Comparison of ENCODE assay signal across 17 cellular contexts in genomic region chr11:18299724-18300123, GRCh38. TPM values are rescaled to one million over a fixed set of nuclear protein-coding genes. Genes with fewer than 3 reads are reported as not detected.
A peak's percentile ranks its signal among the peaks of the same experiment; 100 is the strongest.
DNase-seq lines count a peak whose midpoint lies in the region; ATAC-seq and TF ChIP-seq lines count a peak whose summit lies in the region.
"Had no signal": no experiment of that assay in that cellular context is flagged by ENCODE, and none has a peak within 500 bp of the region (broad histone marks: within the 10 kb centered on the region; RNA-seq: fewer than 3 reads in every experiment).

No MANE protein-coding gene starts in this region.

- H3K36me3 ChIP-seq in left lung: peaks cover 0 to 97% of the 10 kb centered on the region in 2 donors

- no peaks in the 10 kb centered on the region for H3K27me3 Mint-ChIP-seq in activated CD4-positive, alpha-beta T cell treated with anti-CD3 and anti-CD28 coated beads, Interleukin-2, amount 10 ng/mL, durations not matched to agents 24 days and 14 days

- peaks cover 8% of the 10 kb centered on the region for H3K4me1 Mint-ChIP-seq in activated CD4-positive, alpha-beta T cell treated with anti-CD3 and anti-CD28 coated beads, Interleukin-2, amount 10 ng/mL, durations not matched to agents 24 days and 14 days

- H3K27ac ChIP-seq in left lung: peak overlapping the region in 1 of 2 donors; percentile 43
- H3K27ac ChIP-seq: GM23248 had no signal

- no peak for TF ChIP-seq CTCF in left lung (IDR thresholded peaks at IDR 0.05)

- no peaks in the 10 kb centered on the region for H3K9me3 ChIP-seq in left lung

- ATAC-seq in left lung (peak; percentile 15), HG03280 (IDR thresholded peaks at IDR 0.05; ENCODE audit: unreplicated experiment) (no peak)
- ATAC-seq: CD8-positive, alpha-beta T cell had no signal

- H3K27ac Mint-ChIP-seq in activated CD4-positive, alpha-beta T cell treated with anti-CD3 and anti-CD28 coated beads, Interleukin-2, amount 10 ng/mL, durations not matched to agents 24 days and 14 days: peak overlapping the region; percentile 22
- H3K27ac Mint-ChIP-seq: CD8-positive, alpha-beta T cell had no signal

- intact Hi-C loops in activated CD4-positive, alpha-beta T cell treated with anti-CD3 and anti-CD28 coated beads, Interleukin-2, amount 10 ng/mL, durations not matched to agents 24 days and 14 days (cut with micrococcal nuclease): no loop called here
- intact Hi-C loops in left lung (cut with DNase I): no loop called here

- H3K27me3 ChIP-seq in left lung: no peaks in the 10 kb centered on the region

- H3K36me3 Mint-ChIP-seq in activated CD4-positive, alpha-beta T cell treated with anti-CD3 and anti-CD28 coated beads, Interleukin-2, amount 10 ng/mL, durations not matched to agents 24 days and 14 days (ENCODE audit: low read depth): peaks cover 66% of the 10 kb centered on the region

- H3K9me3 Mint-ChIP-seq in activated CD4-positive, alpha-beta T cell treated with anti-CD3 and anti-CD28 coated beads, Interleukin-2, amount 10 ng/mL, durations not matched to agents 24 days and 14 days: no peaks in the 10 kb centered on the region
- H3K9me3 Mint-ChIP-seq: CD8-positive, alpha-beta T cell had no signal

- H3K4me3 Mint-ChIP-seq in activated CD4-positive, alpha-beta T cell treated with anti-CD3 and anti-CD28 coated beads, Interleukin-2, amount 10 ng/mL, durations not matched to agents 24 days and 14 days: no peak overlapping the region
- H3K4me3 Mint-ChIP-seq: CD8-positive, alpha-beta T cell had no signal

- no peak for DNase-seq in activated CD4-positive, alpha-beta T cell treated with anti-CD3 and anti-CD28 coated beads, Interleukin-2, amount 10 ng/mL, durations not matched to agents 24 days and 14 days
- no peak for DNase-seq in activated CD4-positive, alpha-beta T cell treated with anti-CD3 and anti-CD28 coated beads, Interleukin-2, amount 50 U/mL, for 48 hours
- DNase-seq in MV-4-11 (lab: John Stamatoyannopoulos, UW): peak; percentile 8
- DNase-seq in left lung: no peak
- DNase-seq in SK-N-DZ (ENCODE audit: low spot score): no peak
- no peak for DNase-seq in SW480 (ENCODE audit: low spot score)
- DNase-seq: 8988T; AML-193; C1 segment of cervical spinal cord; CD8-positive, alpha-beta T cell; COR-L47; DMS153; DMS79 treated with DMSO at 0.1 percent for 48 hours; EL; GM23248; H7 had no signal

- H3K4me1 ChIP-seq in left lung: no peaks in the 10 kb centered on the region

- H3K4me3 ChIP-seq in left lung: no peak overlapping the region
- H3K4me3 ChIP-seq: GM23248 had no signal

RNA-seq across cellular contexts. Expression of gene HPS5, which starts 22.2 kb away (rescaled TPM):
- 20.5 and 24.5 TPM in 2 replicates for total RNA-seq in activated CD4-positive, alpha-beta T cell treated with anti-CD3 and anti-CD28 coated beads, Interleukin-2, amount 10 ng/mL, durations not matched to agents 24 days and 14 days
- 10 to 100 TPM; 23.8 to 25.3 TPM for total RNA-seq in left lung
- polyA plus RNA-seq in SK-N-DZ (2014; cell fraction: cytosol; rRNA removed): 23.0 and 24.0 TPM in 2 replicates
- polyA plus RNA-seq in SK-N-DZ (2014; cell fraction: nucleus; rRNA removed): 19.7 and 72.2 TPM in 2 replicates

RNA-seq across cellular contexts. Expression of gene GTF2H1, which starts 22.6 kb away (rescaled TPM):
- total RNA-seq in activated CD4-positive, alpha-beta T cell treated with anti-CD3 and anti-CD28 coated beads, Interleukin-2, amount 10 ng/mL, durations not matched to agents 24 days and 14 days: 54.6 and 55.7 TPM in 2 replicates
- 10 to 100 TPM; 30.6 to 41.3 TPM for total RNA-seq in left lung
- polyA plus RNA-seq in SK-N-DZ (2014; cell fraction: cytosol; rRNA removed): 41.6 and 51.7 TPM in 2 replicates
- polyA plus RNA-seq in SK-N-DZ (2014; cell fraction: nucleus; rRNA removed): 48.6 and 69.7 TPM in 2 replicates

RNA-seq across cellular contexts. Expression of gene SAA1, which starts 33.7 kb away (rescaled TPM):
- total RNA-seq in activated CD4-positive, alpha-beta T cell treated with anti-CD3 and anti-CD28 coated beads, Interleukin-2, amount 10 ng/mL, durations not matched to agents 24 days and 14 days: not detected in 2 replicates
- 100 to 1,000 TPM in 1 of 2 donors, under 1 TPM in 1; 0.58 to 194 TPM for total RNA-seq in left lung
- not detected in 2 replicates for polyA plus RNA-seq in SK-N-DZ (2014; cell fraction: cytosol; rRNA removed)
- not detected in 2 replicates for polyA plus RNA-seq in SK-N-DZ (2014; cell fraction: nucleus; rRNA removed)
- total RNA-seq: CD8-positive, alpha-beta T cell; GM23248; H7 had no signal
- polyA plus RNA-seq: GM23248 had no signal

RNA-seq across cellular contexts. Expression of gene SAA2, which starts 51.3 kb away (rescaled TPM):
- total RNA-seq in activated CD4-positive, alpha-beta T cell treated with anti-CD3 and anti-CD28 coated beads, Interleukin-2, amount 10 ng/mL, durations not matched to agents 24 days and 14 days: not detected in 2 replicates
- 10 to 100 TPM in 1 of 2 donors, under 1 TPM in 1; 0.38 to 92.5 TPM for total RNA-seq in left lung
- polyA plus RNA-seq in SK-N-DZ (2014; cell fraction: cytosol; rRNA removed): not detected in 2 replicates
- polyA plus RNA-seq in SK-N-DZ (2014; cell fraction: nucleus; rRNA removed): not detected in 2 replicates
- total RNA-seq: GM23248, H7 had no signal
- polyA plus RNA-seq: GM23248 had no signal
